In genomic region chr9:27394154-27394825, GRCh38 we compare ENCODE assay signal across 10 cellular contexts.
A peak's percentile ranks its signal among the peaks of the same experiment; 100 is the strongest.
DNase-seq lines count a peak whose midpoint lies in the region; ATAC-seq and TF ChIP-seq lines count a peak whose summit lies in the region.
"Had no signal": no experiment of that assay in that cellular context is flagged by ENCODE, and none has a peak within 500 bp of the region (broad histone marks: within the 10 kb centered on the region; RNA-seq: fewer than 3 reads in every experiment).

No MANE protein-coding gene starts in this region.

- H3F3A ChIP-seq in SK-N-SH (replicated peaks; ENCODE audit: insufficient read depth): peaks cover 6% of the 10 kb centered on the region

- no peaks in the 10 kb centered on the region for H4K20me1 ChIP-seq in SK-N-SH (ENCODE audit: insufficient read depth)

- DNase-seq in SK-N-SH: no peak
- DNase-seq in epithelial cell of prostate (ENCODE audit: low read depth, low spot score): no peak
- no peak for DNase-seq in mucosa of descending colon
- DNase-seq in suprapubic skin (ENCODE audit: low spot score in 2 of 2): no peak
- DNase-seq in testis: no peak
- DNase-seq in omental fat pad (ENCODE audit: low spot score): no peak
- DNase-seq in Peyer's patch: no peak
- DNase-seq: activated CD4-positive, CD25-positive, alpha-beta regulatory T cell; MV-4-11 had no signal

- no peak for TF ChIP-seq EP300 in SK-N-SH (IDR thresholded peaks at IDR 0.05; ENCODE audit: borderline replicate concordance in 1 of 2, low read depth in 1 of 2, low read length in 1 of 2)
- no peak for TF ChIP-seq EP300 in suprapubic skin (IDR thresholded peaks at IDR 0.05)

- H3K9me3 ChIP-seq in SK-N-SH (no peaks in the 10 kb centered on the region), mucosa of descending colon (no peaks in the 10 kb centered on the region), suprapubic skin (no peaks in the 10 kb centered on the region), testis (no peaks in the 10 kb centered on the region), Peyer's patch (no peaks in the 10 kb centered on the region)

- TF ChIP-seq POLR2A in suprapubic skin (IDR thresholded peaks at IDR 0.05): no peak
- no peak for TF ChIP-seq POLR2A in testis (IDR thresholded peaks at IDR 0.05)
- no peak for TF ChIP-seq POLR2A in Peyer's patch (IDR thresholded peaks at IDR 0.05)

- no peaks in the 10 kb centered on the region for H3K79me2 ChIP-seq in SK-N-SH (ENCODE audit: insufficient read depth)

- H3K36me3 ChIP-seq in SK-N-SH (replicated peaks in 1 of 2; ENCODE audit: control insufficient read depth in 1 of 2, insufficient read depth in 2 of 2, low read length in 1 of 2) (no peaks in the 10 kb centered on the region), mucosa of descending colon (ENCODE audit: low read depth) (no peaks in the 10 kb centered on the region), suprapubic skin (no peaks in the 10 kb centered on the region), testis (ENCODE audit: low read depth, missing control alignments) (no peaks in the 10 kb centered on the region), Peyer's patch (no peaks in the 10 kb centered on the region)

- CTCF ChIA-PET in SK-N-SH (lab: Yijun Ruan, JAX): interaction anchor here (1.4 kb wide), 1 partner anchor 11 kb away, joined by 3 read pairs; no protein-coding TSS in a partner anchor

- TF ChIP-seq CTCF in SK-N-SH (IDR thresholded peaks at IDR 0.05): no peak
- TF ChIP-seq CTCF in mucosa of descending colon (IDR thresholded peaks at IDR 0.05): no peak
- no peak for TF ChIP-seq CTCF in suprapubic skin (IDR thresholded peaks at IDR 0.05)
- TF ChIP-seq CTCF in testis (IDR thresholded peaks at IDR 0.05): no peak
- no peak for TF ChIP-seq CTCF in omental fat pad (IDR thresholded peaks at IDR 0.05)
- TF ChIP-seq CTCF in Peyer's patch (IDR thresholded peaks at IDR 0.05): no peak

- intact Hi-C loops in mucosa of descending colon (cut with DNase I, micrococcal nuclease): loop anchor here in 1 of 2 donors (10.0 kb wide), 1 partner anchor 59 kb away; no protein-coding TSS in a partner anchor
- intact Hi-C loops in testis (cut with DNase I; ENCODE audit: low total_unique reads): no loop called here

- H3K9ac ChIP-seq in SK-N-SH: no peak overlapping the region

- H3K27ac ChIP-seq in SK-N-SH (ENCODE audit: low read depth in 2 of 2, low read length in 1 of 2): no peak overlapping the region
- H3K27ac ChIP-seq in epithelial cell of prostate: peak overlapping the region; percentile 61
- H3K27ac ChIP-seq in suprapubic skin: peak overlapping the region; percentile 51
- H3K27ac ChIP-seq in testis: no peak overlapping the region
- peak overlapping the region in 1 of 4 donors; percentile 54 for H3K27ac ChIP-seq in Peyer's patch

- H3K4me1 ChIP-seq in SK-N-SH (ENCODE audit: control insufficient read depth in 1 of 2, insufficient read depth in 2 of 2, low read depth in 1 of 2, low read length in 1 of 2): peaks cover 5% of the 10 kb centered on the region in 2 experiments; a peak in 3 of 4 replicates
- peaks cover 28% of the 10 kb centered on the region for H3K4me1 ChIP-seq in mucosa of descending colon (ENCODE audit: low read depth)
- peaks cover 36% of the 10 kb centered on the region for H3K4me1 ChIP-seq in suprapubic skin
- H3K4me1 ChIP-seq in testis: peaks cover 10% of the 10 kb centered on the region
- peaks cover 0 to 28% (median 2%) of the 10 kb centered on the region in 4 donors for H3K4me1 ChIP-seq in Peyer's patch

- no peaks in the 10 kb centered on the region for H3K27me3 ChIP-seq in SK-N-SH (ENCODE audit: insufficient read depth)
- no peaks in the 10 kb centered on the region for H3K27me3 ChIP-seq in suprapubic skin
- no peaks in the 10 kb centered on the region for H3K27me3 ChIP-seq in testis
- no peaks in the 10 kb centered on the region for H3K27me3 ChIP-seq in Peyer's patch

- peak; percentile 80 for ATAC-seq in mucosa of descending colon
- no peak for ATAC-seq in GM18870 (IDR thresholded peaks at IDR 0.05; ENCODE audit: unreplicated experiment)
- no peak for ATAC-seq in omental fat pad (ENCODE audit: low FRiP score)

- 68% methylated on average over 4 of the region's 4 CpGs for WGBS in SK-N-SH (ENCODE audit: low lambda C conversion rate)
- WGBS in suprapubic skin: 34% methylated on average over 4 of the region's 4 CpGs
- WGBS in testis, 2 donors: 42 to 44% methylated on average over 4 of the region's 4 CpGs

- H3K4me3 ChIP-seq in SK-N-SH (ENCODE audit: low read depth in 2 of 2, low read length in 1 of 2) (no peak overlapping the region), mucosa of descending colon (no peak overlapping the region), suprapubic skin (no peak overlapping the region), testis (no peak overlapping the region), Peyer's patch (no peak overlapping the region)

- no peak overlapping the region for H2AFZ ChIP-seq in SK-N-SH (ENCODE audit: low read depth)

- H3K9me2 ChIP-seq in SK-N-SH: no peaks in the 10 kb centered on the region

- H3K4me2 ChIP-seq in SK-N-SH: 0 out of 2 replicates have a peak overlapping the region, but pooled peaks have one; percentile 27

- TF ChIP-seq RAD21 in SK-N-SH (IDR thresholded peaks at IDR 0.05; ENCODE audit: low read length): no peak

- POLR2A ChIA-PET in SK-N-SH (lab: Yijun Ruan, JAX): no interaction called here

TF ChIP-seq in SK-N-SH, 30 proteins besides CTCF, POLR2A, EP300 and RAD21:
- TF ChIP-seq GATA2 (CRISPR knock-in tag; IDR thresholded peaks at IDR 0.05): no peak
- no peak for TF ChIP-seq SIN3A (IDR thresholded peaks at IDR 0.05; ENCODE audit: borderline replicate concordance, low read depth, low read length)
- peak; percentile 39 for TF ChIP-seq PBX3 (IDR thresholded peaks at IDR 0.05)
- TF ChIP-seq TCF12 (IDR thresholded peaks at IDR 0.05): 0 out of 2 replicates have a peak, but pooled peaks have one; percentile 10
- no peak for TF ChIP-seq YY1 (IDR thresholded peaks at IDR 0.05; ENCODE audit: low read depth)
- no peak for TF ChIP-seq NRF1 (IDR thresholded peaks at IDR 0.05; ENCODE audit: low read depth, low read length)
- TF ChIP-seq GABPA (IDR thresholded peaks at IDR 0.05; ENCODE audit: low read depth): no peak
- TF ChIP-seq RCOR1 (IDR thresholded peaks at IDR 0.05; ENCODE audit: low read length): no peak

Comparison
In these comparisons a context has a peak if more than half of its experiments do, and no peak if none do; other contexts are left out.
1. H3K27ac ChIP-seq: peak in epithelial cell of prostate (single experiment) and suprapubic skin (single experiment); none in SK-N-SH (0 of 2) and testis (0 of 2).